18 cellular contexts compared by ENCODE assay signal in the genomic region with DNA sequence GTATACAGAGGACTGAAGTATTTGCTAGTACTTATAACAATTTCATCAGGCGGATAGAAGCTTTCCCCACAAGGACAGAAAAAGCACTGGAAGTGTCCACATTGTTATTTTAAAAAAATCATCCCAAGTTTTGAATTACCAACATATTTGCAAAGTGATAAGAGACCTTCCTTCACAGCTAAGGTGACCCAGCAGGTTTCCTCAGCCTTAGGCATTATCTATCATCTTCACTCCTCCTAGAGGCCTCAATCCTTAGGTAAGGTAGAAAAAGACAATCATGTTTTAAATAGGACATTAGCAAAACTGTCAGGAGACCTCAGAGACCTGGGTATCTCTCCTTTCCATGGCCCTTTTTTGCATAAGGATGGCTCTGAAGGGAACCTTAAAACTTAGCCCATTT.
DNase-seq lines count a peak whose midpoint lies in the region; ATAC-seq and TF ChIP-seq lines count a peak whose summit lies in the region.
"Had no signal": no experiment of that assay in that cellular context is flagged by ENCODE, and none has a peak within 500 bp of the region (broad histone marks: within the 10 kb centered on the region; RNA-seq: fewer than 3 reads in every experiment).

No MANE protein-coding gene starts in this region.

- H2AK5ac ChIP-seq in trophoblast cell (ENCODE audit: low read length) = no peak overlapping the region

- H3K9ac ChIP-seq in OCI-LY3 (ENCODE audit: low read length) (no peak overlapping the region), endodermal cell (ENCODE audit: extremely low read depth, low read length, poor library complexity, severe bottlenecking) (no peak overlapping the region), trophoblast cell (ENCODE audit: low read length) (no peak overlapping the region)
- H3K9ac ChIP-seq: BLaER1 treated with 17β-estradiol and CSF1 and Interleukin-3, amounts not matched to agents 10 nM and 100 nM had no signal

- no peak overlapping the region for H3K27ac ChIP-seq in CD4-positive, alpha-beta T cell (ENCODE audit: low read depth, low read length)
- H3K27ac ChIP-seq in OCI-LY3 (ENCODE audit: low read length) (no peak overlapping the region), endodermal cell (ENCODE audit: low read depth, low read length) (no peak overlapping the region), trophoblast cell (ENCODE audit: low read depth, low read length) (no peak overlapping the region)
- H3K27ac ChIP-seq: 22Rv1; BLaER1 treated with 17β-estradiol and CSF1 and Interleukin-3, amounts not matched to agents 10 nM and 100 nM had no signal

- H3K4me2 ChIP-seq in OCI-LY3 (ENCODE audit: low read length) = no peak overlapping the region
- no peak overlapping the region for H3K4me2 ChIP-seq in trophoblast cell (ENCODE audit: low read length)
- H3K4me2 ChIP-seq: BLaER1 treated with 17β-estradiol and CSF1 and Interleukin-3, amounts not matched to agents 10 nM and 100 nM had no signal

- H3K18ac ChIP-seq in trophoblast cell (ENCODE audit: low read length) = no peak overlapping the region

- H3K4me3 Mint-ChIP-seq in CD4-positive, alpha-beta T cell = peak overlapping the region; percentile 40
- H3K4me3 Mint-ChIP-seq in endodermal cell (no peak overlapping the region), glutamatergic neuron (ENCODE audit: unreplicated experiment) (no peak overlapping the region)
- H3K4me3 Mint-ChIP-seq in activated T-cell treated with anti-CD3 and anti-CD28 coated beads, Interleukin-2, amount 50 U/mL, for 72 hours = no peak overlapping the region

- H4K8ac ChIP-seq in trophoblast cell (ENCODE audit: low read depth, low read length) = no peak overlapping the region

- peak overlapping the region; percentile 33; the same call in 1 of the 2 replicates for H2AFZ ChIP-seq in OCI-LY3 (ENCODE audit: low read depth, low read length)
- no peak overlapping the region for H2AFZ ChIP-seq in trophoblast cell (ENCODE audit: insufficient read depth, low read length, poor library complexity)

- peaks cover 21% of the 10 kb centered on the region for H3K4me1 Mint-ChIP-seq in CD4-positive, alpha-beta T cell (ENCODE audit: low read depth)
- peaks cover 18% of the 10 kb centered on the region for H3K4me1 Mint-ChIP-seq in endodermal cell
- peaks cover 6% of the 10 kb centered on the region for H3K4me1 Mint-ChIP-seq in glutamatergic neuron (ENCODE audit: low read depth, unreplicated experiment)
- peaks cover 13% of the 10 kb centered on the region for H3K4me1 Mint-ChIP-seq in activated T-cell treated with anti-CD3 and anti-CD28 coated beads, Interleukin-2, amount 50 U/mL, for 72 hours (ENCODE audit: low read depth)

- ATAC-seq in CD4-positive, alpha-beta T cell (ENCODE audit: poor library complexity) = no peak
- ATAC-seq in activated T-cell treated with anti-CD3 and anti-CD28 coated beads, Interleukin-2, amount 50 U/mL, for 72 hours (replicated peaks in 1 of 2) = no peak
- ATAC-seq: HCT116 had no signal

- H3K27me3 Mint-ChIP-seq in CD4-positive, alpha-beta T cell = peaks cover 15% of the 10 kb centered on the region
- no peaks in the 10 kb centered on the region for H3K27me3 Mint-ChIP-seq in endodermal cell (ENCODE audit: insufficient read depth)
- no peaks in the 10 kb centered on the region for H3K27me3 Mint-ChIP-seq in glutamatergic neuron (ENCODE audit: unreplicated experiment)
- H3K27me3 Mint-ChIP-seq in activated T-cell treated with anti-CD3 and anti-CD28 coated beads, Interleukin-2, amount 50 U/mL, for 72 hours (ENCODE audit: low read depth) = peaks cover 5% of the 10 kb centered on the region

- H3K14ac ChIP-seq in trophoblast cell (ENCODE audit: low read length) = no peak overlapping the region

- H3K9me3 Mint-ChIP-seq in CD4-positive, alpha-beta T cell = no peaks in the 10 kb centered on the region
- H3K9me3 Mint-ChIP-seq in endodermal cell = no peaks in the 10 kb centered on the region
- peaks cover 1% of the 10 kb centered on the region for H3K9me3 Mint-ChIP-seq in glutamatergic neuron (ENCODE audit: unreplicated experiment)
- H3K9me3 Mint-ChIP-seq in activated T-cell treated with anti-CD3 and anti-CD28 coated beads, Interleukin-2, amount 50 U/mL, for 72 hours = no peaks in the 10 kb centered on the region
- H3K9me3 Mint-ChIP-seq: CD4-positive, alpha-beta memory T cell had no signal

- H3K23ac ChIP-seq in trophoblast cell (ENCODE audit: low read length) = no peak overlapping the region

- H3K79me1 ChIP-seq in trophoblast cell (ENCODE audit: low read length) = peaks cover 7% of the 10 kb centered on the region

- no peak overlapping the region for H2BK12ac ChIP-seq in trophoblast cell (ENCODE audit: low read length)

- intact Hi-C loops in CD4-positive, alpha-beta T cell (cut with DNase I, micrococcal nuclease) = loop anchor here (5.0 to 10.0 kb wide), 6 partner anchors 73 to 1494 kb away; partner anchors contain the start of genes CHD6 (in 1 of the 2), PLCG1 (in 1 of the 2), PTPRT (in 1 of the 2) and TOP1 (in 1 of the 2)

- no peak overlapping the region for H4K12ac ChIP-seq in trophoblast cell (ENCODE audit: low read depth, low read length)

- H3K36me3 ChIP-seq in OCI-LY3 (replicated peaks; ENCODE audit: low read depth, low read length) = no peaks in the 10 kb centered on the region
- no peaks in the 10 kb centered on the region for H3K36me3 ChIP-seq in endodermal cell (ENCODE audit: control insufficient read depth, insufficient read depth, low read length)
- H3K36me3 ChIP-seq in trophoblast cell (ENCODE audit: control insufficient read depth in 1 of 2, insufficient read depth in 2 of 2, low read length in 2 of 2) = no peaks in the 10 kb centered on the region
- H3K36me3 ChIP-seq: BLaER1 treated with 17β-estradiol and CSF1 and Interleukin-3, amounts not matched to agents 10 nM and 100 nM had no signal

- TF ChIP-seq CTCF in CD4-positive, alpha-beta T cell (IDR thresholded peaks at IDR 0.05) = no peak
- no peak for TF ChIP-seq CTCF in OCI-LY3 (IDR thresholded peaks at IDR 0.05; ENCODE audit: low read depth, low read length)
- TF ChIP-seq CTCF in endodermal cell (conservative IDR thresholded peaks at IDR 0.05) = peak; percentile 10
- no peak for TF ChIP-seq CTCF in glutamatergic neuron (IDR thresholded peaks at IDR 0.05; ENCODE audit: partially characterized antibody, unreplicated experiment)

- H3K27me3 ChIP-seq in CD4-positive, alpha-beta T cell (ENCODE audit: control insufficient read depth, insufficient read depth, low read length) = peaks cover 6% of the 10 kb centered on the region
- no peaks in the 10 kb centered on the region; the same call in 1 of the 2 replicates for H3K27me3 ChIP-seq in OCI-LY3 (ENCODE audit: low read depth, low read length)
- H3K27me3 ChIP-seq in endodermal cell (ENCODE audit: control insufficient read depth, insufficient read depth, low read length, poor library complexity, severe bottlenecking) = no peaks in the 10 kb centered on the region
- H3K27me3 ChIP-seq in trophoblast cell (ENCODE audit: insufficient read depth, low read length) = no peaks in the 10 kb centered on the region
- H3K27me3 ChIP-seq: BLaER1 treated with 17β-estradiol and CSF1 and Interleukin-3, amounts not matched to agents 10 nM and 100 nM had no signal

- POLR2A ChIA-PET in CD4-positive, alpha-beta T cell (lab: Charles Lee) = no interaction called here

- CTCF ChIA-PET in CD4-positive, alpha-beta T cell (lab: Charles Lee) = no interaction called here

- H3K4me1 ChIP-seq in OCI-LY3 (ENCODE audit: low read length) = peaks cover 25% of the 10 kb centered on the region
- peaks cover 5% of the 10 kb centered on the region for H3K4me1 ChIP-seq in endodermal cell (ENCODE audit: control insufficient read depth, insufficient read depth, low read length)
- peaks cover 3 to 5% of the 10 kb centered on the region in 2 experiments for H3K4me1 ChIP-seq in trophoblast cell (ENCODE audit: control insufficient read depth in 1 of 2, insufficient read depth in 2 of 2, low read length in 2 of 2)

- no peaks in the 10 kb centered on the region for H3K79me2 ChIP-seq in OCI-LY3 (ENCODE audit: low read length)
- H3K79me2 ChIP-seq in trophoblast cell (ENCODE audit: control insufficient read depth, insufficient read depth, low read length, poor library complexity) = peaks cover 2% of the 10 kb centered on the region

- no peaks in the 10 kb centered on the region for H3K9me3 ChIP-seq in CD4-positive, alpha-beta T cell (ENCODE audit: control insufficient read depth, low read length)
- H3K9me3 ChIP-seq in OCI-LY3 (ENCODE audit: insufficient read depth, low read length) (no peaks in the 10 kb centered on the region), endodermal cell (ENCODE audit: control insufficient read depth, low read length) (no peaks in the 10 kb centered on the region), trophoblast cell (ENCODE audit: insufficient read depth, low read depth, low read length) (no peaks in the 10 kb centered on the region)

- H3K36me3 Mint-ChIP-seq in CD4-positive, alpha-beta T cell (ENCODE audit: low read depth) = peaks cover 6% of the 10 kb centered on the region
- H3K36me3 Mint-ChIP-seq in endodermal cell (ENCODE audit: low read depth) = no peaks in the 10 kb centered on the region
- H3K36me3 Mint-ChIP-seq in glutamatergic neuron (ENCODE audit: unreplicated experiment) = no peaks in the 10 kb centered on the region
- H3K36me3 Mint-ChIP-seq in activated T-cell treated with anti-CD3 and anti-CD28 coated beads, Interleukin-2, amount 50 U/mL, for 72 hours (ENCODE audit: insufficient read depth in 2 of 2) = peaks cover 4% of the 10 kb centered on the region in 2 donors
- H3K36me3 Mint-ChIP-seq: CD14-positive monocyte had no signal

- H2BK5ac ChIP-seq in trophoblast cell (ENCODE audit: low read depth, low read length, poor library complexity) = no peak overlapping the region

- H3K4me3 ChIP-seq in OCI-LY3 (ENCODE audit: low read length) = no peak overlapping the region
- H3K4me3 ChIP-seq in endodermal cell (ENCODE audit: low read length) = no peak overlapping the region
- no peak overlapping the region for H3K4me3 ChIP-seq in trophoblast cell (ENCODE audit: low read depth, low read length)
- H3K4me3 ChIP-seq: BLaER1 treated with 17β-estradiol and CSF1 and Interleukin-3, amounts not matched to agents 10 nM and 100 nM had no signal

- H3K4ac ChIP-seq in trophoblast cell (ENCODE audit: low read depth, low read length) = no peak overlapping the region

- H4K91ac ChIP-seq in trophoblast cell (ENCODE audit: low read depth, low read length) = no peak overlapping the region

- no peak overlapping the region for H2BK120ac ChIP-seq in trophoblast cell (ENCODE audit: insufficient read depth, low read length, poor library complexity)

- WGBS in endodermal cell (ENCODE audit: insufficient coverage in 1 of 2, insufficient read length in 1 of 2), 2 experiments = 71 to 100% methylated on average over 1 of the region's 1 CpG
- no CpG with 5 or more reads among the region's 1 CpG for WGBS in trophoblast cell (ENCODE audit: extremely low coverage, insufficient coverage, insufficient read length)

- no peak overlapping the region for H3K27ac Mint-ChIP-seq in CD4-positive, alpha-beta T cell
- H3K27ac Mint-ChIP-seq in endodermal cell = no peak overlapping the region
- H3K27ac Mint-ChIP-seq in glutamatergic neuron (ENCODE audit: unreplicated experiment) = no peak overlapping the region
- no peak overlapping the region for H3K27ac Mint-ChIP-seq in activated T-cell treated with anti-CD3 and anti-CD28 coated beads, Interleukin-2, amount 50 U/mL, for 72 hours
- H3K27ac Mint-ChIP-seq: B cell had no signal

- no peak for DNase-seq in CD4-positive, alpha-beta T cell
- no peak for DNase-seq in endodermal cell
- peak; percentile 45 to 83 for DNase-seq in trophoblast cell
- no peak for DNase-seq in glutamatergic neuron
- no peak for DNase-seq in stimulated activated CD4-positive, alpha-beta T cell treated with anti-CD3 and anti-CD28 coated beads, Interleukin-4, amount 100 ng/mL, for 1 hour
- no peak for DNase-seq in activated T-cell treated with anti-CD3 and anti-CD28 coated beads, Interleukin-2, amount 50 U/mL, for 72 hours
- DNase-seq: Calu3; CD4-positive, alpha-beta memory T cell; COR-L47; DMS79 treated with DMSO at 0.1 percent for 48 hours; GF-D8; H7 had no signal

- no peaks in the 10 kb centered on the region for H4K20me1 ChIP-seq in OCI-LY3 (ENCODE audit: insufficient read depth, low read length)
- H4K20me1 ChIP-seq: BLaER1 treated with 17β-estradiol and CSF1 and Interleukin-3, amounts not matched to agents 10 nM and 100 nM had no signal

Comparison
In these comparisons a context has a peak if more than half of its experiments do, and no peak if none do; other contexts are left out.
1. DNase-seq: peak in trophoblast cell (2 of 2); none in CD4-positive, alpha-beta T cell (0 of 10), endodermal cell (single experiment), glutamatergic neuron (single experiment), stimulated activated CD4-positive, alpha-beta T cell treated with anti-CD3 and anti-CD28 coated beads, Interleukin-4, amount 100 ng/mL, for 1 hour (single experiment) and activated T-cell treated with anti-CD3 and anti-CD28 coated beads, Interleukin-2, amount 50 U/mL, for 72 hours (0 of 2).